ENCODE assay signal across 7 cellular contexts in the genomic region with DNA sequence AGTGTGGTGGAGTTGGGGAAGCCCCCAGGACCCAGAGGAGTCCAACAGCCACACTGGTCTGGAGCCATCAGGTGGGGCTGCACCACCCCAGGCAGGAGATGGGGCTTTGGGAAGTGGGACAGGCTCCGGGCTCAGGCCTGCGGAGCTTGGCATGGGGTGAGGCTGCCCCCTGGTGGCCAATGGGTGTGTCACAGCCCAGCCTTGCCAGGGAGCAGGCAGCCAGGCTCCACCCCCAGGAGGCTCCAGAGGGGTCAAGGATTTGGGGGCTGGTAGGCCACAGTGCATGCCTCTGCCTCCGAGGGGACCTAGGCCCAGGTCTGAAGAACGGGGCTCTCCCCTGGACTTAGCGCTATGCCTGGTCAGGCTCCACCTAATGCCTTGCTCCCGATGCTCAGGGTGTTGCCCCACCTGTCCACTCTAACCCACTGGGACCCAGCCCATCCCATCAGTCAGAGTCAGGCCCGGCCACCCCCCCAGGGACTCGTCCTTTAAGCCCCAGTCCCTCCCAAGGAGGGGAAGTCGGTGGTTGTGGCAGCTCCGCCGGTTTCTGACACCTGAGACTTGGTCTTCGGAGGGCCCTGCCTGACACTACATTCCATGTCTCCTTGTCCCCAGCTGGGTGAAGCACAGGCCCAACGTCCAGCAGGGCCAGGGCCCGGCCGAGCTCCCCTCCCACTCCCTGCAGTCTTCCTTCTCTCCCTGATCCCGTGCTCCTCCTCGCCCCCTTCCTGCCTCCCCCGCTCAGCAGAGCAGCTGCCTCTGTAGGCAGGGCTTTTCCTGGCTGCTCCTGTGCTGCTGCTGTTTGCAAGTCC. TPM values are rescaled to one million over a fixed set of nuclear protein-coding genes. Genes with fewer than 3 reads are reported as not detected.
A peak's percentile ranks its signal among the peaks of the same experiment; 100 is the strongest.
DNase-seq lines count a peak whose midpoint lies in the region; TF ChIP-seq lines count a peak whose summit lies in the region.

No MANE protein-coding gene starts in this region.

- peak; percentile 97 for TF ChIP-seq CTCF in GM12865 (IDR thresholded peaks at IDR 0.05; ENCODE audit: insufficient read depth, low read depth, low read length, missing control alignments)

- DNase-seq in GM12865 (ENCODE audit: low read depth): peak; percentile 83
- peak; percentile 18 for DNase-seq in HCEC 1CT
- DNase-seq in NCI-H1930 (lab: John Stamatoyannopoulos, UW): peak; percentile 5 to 33
- peak; percentile 76 to 77 for DNase-seq in activated CD4-positive, alpha-beta T cell treated with anti-CD3 and anti-CD28 coated beads, Interleukin-2, amount 50 U/mL, for 4 hours
- peak; percentile 83 for DNase-seq in dermis blood vessel endothelial cell
- peak; percentile 67 to 79 for DNase-seq in lung microvascular endothelial cell (ENCODE audit: low read depth in 2 of 2)
- DNase-seq in stimulated activated CD8-positive, alpha-beta memory T cell treated with anti-CD3 and anti-CD28 coated beads, Interleukin-12 subunit alpha, Interleukin-12 subunit beta, amount 100 ng/mL, for 1 hour (ENCODE audit: low read depth): peak; percentile 69

- H3K4me3 ChIP-seq in GM12865 (ENCODE audit: low read depth, low read length): no peak overlapping the region

RNA-seq across cellular contexts. Expression of gene SAMD8, which starts 11.3 kb away (rescaled TPM):
- 34.9 and 36.9 TPM in 2 replicates for total RNA-seq in dermis blood vessel endothelial cell
- total RNA-seq in lung microvascular endothelial cell: 19.6 and 25.8 TPM in 2 replicates

Comparison
In these comparisons a context has a peak if more than half of its experiments do, and no peak if none do; other contexts are left out.
1. DNase-seq: peak in every context shown above with its lines; median percentile 83 in GM12865; 83 in dermis blood vessel endothelial cell; 76 in activated CD4-positive, alpha-beta T cell treated with anti-CD3 and anti-CD28 coated beads, Interleukin-2, amount 50 U/mL, for 4 hours; 73 in lung microvascular endothelial cell; 69 in stimulated activated CD8-positive, alpha-beta memory T cell treated with anti-CD3 and anti-CD28 coated beads, Interleukin-12 subunit alpha, Interleukin-12 subunit beta, amount 100 ng/mL, for 1 hour; 19 in NCI-H1930; 18 in HCEC 1CT.